ENCODE assay signal across 14 cellular contexts in genomic region chrX:85897376-85898110, GRCh38.
DNase-seq lines count a peak whose midpoint lies in the region; ATAC-seq, FAIRE-seq and TF ChIP-seq lines count a peak whose summit lies in the region.
"Had no signal": no experiment of that assay in that cellular context is flagged by ENCODE, and none has a peak within 500 bp of the region (broad histone marks: within the 10 kb centered on the region; RNA-seq: fewer than 3 reads in every experiment).

No MANE protein-coding gene starts in this region.

- H3K36me3 ChIP-seq in CD4-positive, CD25-positive, alpha-beta regulatory T cell (ENCODE audit: control insufficient read depth, insufficient read depth, low read length), result peaks cover 3% of the 10 kb centered on the region
- H3K36me3 ChIP-seq in astrocyte (ENCODE audit: insufficient read depth, low read length) (no peaks in the 10 kb centered on the region), mesenchymal stem cell (ENCODE audit: control insufficient read depth in 1 of 2, insufficient read depth in 2 of 2, low read depth in 1 of 2, low read length in 2 of 2) (peaks cover 5 to 41% of the 10 kb centered on the region in 2 experiments), SK-N-SH (replicated peaks in 1 of 2; ENCODE audit: control insufficient read depth in 1 of 2, insufficient read depth in 2 of 2, low read length in 1 of 2) (peaks cover 19 to 27% of the 10 kb centered on the region in 2 experiments)

- H4K8ac ChIP-seq in mesenchymal stem cell (ENCODE audit: low read length), result no peak overlapping the region

- no peak overlapping the region for H3K4ac ChIP-seq in mesenchymal stem cell (ENCODE audit: low read depth in 1 of 2, low read length in 2 of 2)

- H3K36me3 Mint-ChIP-seq in CD4-positive, CD25-positive, alpha-beta regulatory T cell, result peaks cover 16% of the 10 kb centered on the region
- H3K36me3 Mint-ChIP-seq in astrocyte (ENCODE audit: low read depth, unreplicated experiment), result peaks cover 3% of the 10 kb centered on the region
- H3K36me3 Mint-ChIP-seq in activated T-helper 2 cell treated with anti-CD3 and anti-CD28 coated beads, Interferon-gamma antibody, Interleukin-2, Interleukin-4, amounts not matched to agents 10 μg/mL and 5 μg/mL and 100 μg/mL, durations not matched to agents 14 hours and 24 hours and 36 hours (ENCODE audit: low read depth), result peaks cover 7% of the 10 kb centered on the region

- POLR2A ChIA-PET in SK-N-SH (lab: Yijun Ruan, JAX), result no interaction called here

- TF ChIP-seq EP300 in SK-N-SH (IDR thresholded peaks at IDR 0.05; ENCODE audit: borderline replicate concordance in 1 of 2, low read depth in 1 of 2, low read length in 1 of 2), result no peak

- peaks cover 0 to 4% (median 0%) of the 10 kb centered on the region in 7 donors for H3K9me3 Mint-ChIP-seq in CD4-positive, CD25-positive, alpha-beta regulatory T cell
- no peaks in the 10 kb centered on the region for H3K9me3 Mint-ChIP-seq in astrocyte (ENCODE audit: unreplicated experiment)
- no peaks in the 10 kb centered on the region for H3K9me3 Mint-ChIP-seq in activated T-helper 2 cell treated with anti-CD3 and anti-CD28 coated beads, Interferon-gamma antibody, Interleukin-2, Interleukin-4, amounts not matched to agents 10 μg/mL and 5 μg/mL and 100 μg/mL, durations not matched to agents 14 hours and 24 hours and 36 hours

- H2AK5ac ChIP-seq in mesenchymal stem cell (ENCODE audit: low read length, severe bottlenecking), result no peak overlapping the region

- no peak overlapping the region for H2BK120ac ChIP-seq in mesenchymal stem cell (ENCODE audit: low read depth, low read length)

- TF ChIP-seq CTCF in astrocyte (IDR thresholded peaks at IDR 0.05; ENCODE audit: insufficient read depth, low read depth, low read length), result no peak
- TF ChIP-seq CTCF in SK-N-SH (IDR thresholded peaks at IDR 0.05), result no peak

- H3K4me2 ChIP-seq in astrocyte (ENCODE audit: low read length) (no peak overlapping the region), mesenchymal stem cell (ENCODE audit: low read length, poor library complexity, severe bottlenecking) (no peak overlapping the region), SK-N-SH (no peak overlapping the region)

- H3K4me1 ChIP-seq in CD4-positive, CD25-positive, alpha-beta regulatory T cell (ENCODE audit: control insufficient read depth, insufficient read depth, low read length, poor library complexity, severe bottlenecking), result no peaks in the 10 kb centered on the region
- H3K4me1 ChIP-seq in astrocyte (ENCODE audit: insufficient read depth, low read length) (no peaks in the 10 kb centered on the region), mesenchymal stem cell (ENCODE audit: control insufficient read depth, insufficient read depth, low read depth, low read length) (no peaks in the 10 kb centered on the region), SK-N-SH (ENCODE audit: control insufficient read depth in 1 of 2, insufficient read depth in 2 of 2, low read depth in 1 of 2, low read length in 1 of 2) (no peaks in the 10 kb centered on the region)

- peak overlapping the region in 2 of 3 donors; percentile 24 to 42 for H3K27ac Mint-ChIP-seq in CD4-positive, CD25-positive, alpha-beta regulatory T cell
- peak overlapping the region; percentile 79 for H3K27ac Mint-ChIP-seq in astrocyte (ENCODE audit: unreplicated experiment)
- no peak overlapping the region for H3K27ac Mint-ChIP-seq in activated T-helper 2 cell treated with anti-CD3 and anti-CD28 coated beads, Interferon-gamma antibody, Interleukin-2, Interleukin-4, amounts not matched to agents 10 μg/mL and 5 μg/mL and 100 μg/mL, durations not matched to agents 14 hours and 24 hours and 36 hours

- H3K79me2 ChIP-seq in astrocyte (ENCODE audit: insufficient read depth, low read length) (no peaks in the 10 kb centered on the region), SK-N-SH (ENCODE audit: insufficient read depth) (no peaks in the 10 kb centered on the region)

- H3K23ac ChIP-seq in mesenchymal stem cell (ENCODE audit: low read length in 2 of 2), result no peak overlapping the region

- peak; percentile 91 for FAIRE-seq in astrocyte (lab: Jason Lieb, UNC)
- FAIRE-seq: D721Med had no signal

- no peak overlapping the region for H3K4me3 Mint-ChIP-seq in CD4-positive, CD25-positive, alpha-beta regulatory T cell
- no peak overlapping the region for H3K4me3 Mint-ChIP-seq in astrocyte (ENCODE audit: unreplicated experiment)
- no peak overlapping the region for H3K4me3 Mint-ChIP-seq in activated T-helper 2 cell treated with anti-CD3 and anti-CD28 coated beads, Interferon-gamma antibody, Interleukin-2, Interleukin-4, amounts not matched to agents 10 μg/mL and 5 μg/mL and 100 μg/mL, durations not matched to agents 14 hours and 24 hours and 36 hours (ENCODE audit: low read depth)

- H3K9ac ChIP-seq in astrocyte (ENCODE audit: low read length) (no peak overlapping the region), mesenchymal stem cell (ENCODE audit: low read length) (no peak overlapping the region), SK-N-SH (no peak overlapping the region)

- H3K27ac ChIP-seq in CD4-positive, CD25-positive, alpha-beta regulatory T cell (ENCODE audit: insufficient read depth, low read length, poor library complexity, severe bottlenecking), result no peak overlapping the region
- H3K27ac ChIP-seq in astrocyte (ENCODE audit: low read depth, low read length) (no peak overlapping the region), mesenchymal stem cell (ENCODE audit: low read length, poor library complexity, severe bottlenecking) (no peak overlapping the region), SK-N-SH (ENCODE audit: low read depth in 2 of 2, low read length in 1 of 2) (no peak overlapping the region)

- H2BK12ac ChIP-seq in mesenchymal stem cell (ENCODE audit: low read length in 2 of 2), result no peak overlapping the region

- no peak overlapping the region for H2BK15ac ChIP-seq in mesenchymal stem cell (ENCODE audit: low read depth, poor library complexity, severe bottlenecking)

- no peak for TF ChIP-seq RAD21 in SK-N-SH (IDR thresholded peaks at IDR 0.05; ENCODE audit: low read length)

- DNase-seq in CD4-positive, CD25-positive, alpha-beta regulatory T cell, result no peak
- DNase-seq in NCI-H510A (lab: John Stamatoyannopoulos, UW) (peak; percentile 17), astrocyte (ENCODE audit: low read depth) (no peak), mesenchymal stem cell (peak; percentile 29), amniotic stem cell (lab: John Stamatoyannopoulos, UW) (no peak), SK-N-SH (no peak)
- DNase-seq in activated T-helper 2 cell treated with anti-CD3 and anti-CD28 coated beads, Interferon-gamma antibody, Interleukin-2, Interleukin-4, amounts not matched to agents 10 μg/mL and 5 μg/mL and 100 μg/mL, durations not matched to agents 14 hours and 24 hours and 36 hours (ENCODE audit: low spot score), result no peak
- DNase-seq: AML-193, H7, NCI-H1436 treated with DMSO at 0.1 percent for 48 hours, NCI-H345, PC-3 had no signal

- intact Hi-C loops in activated T-helper 2 cell treated with anti-CD3 and anti-CD28 coated beads, Interferon-gamma antibody, Interleukin-2, Interleukin-4, amounts not matched to agents 10 μg/mL and 5 μg/mL and 100 μg/mL, durations not matched to agents 14 hours and 24 hours and 36 hours (cut with micrococcal nuclease), result no loop called here

- no peak overlapping the region for H2AFZ ChIP-seq in astrocyte (ENCODE audit: low read depth, low read length)
- H2AFZ ChIP-seq in mesenchymal stem cell (ENCODE audit: low read depth, low read length), result no peak overlapping the region
- H2AFZ ChIP-seq in SK-N-SH (ENCODE audit: low read depth), result no peak overlapping the region

- no peak overlapping the region for H3K4me3 ChIP-seq in CD4-positive, CD25-positive, alpha-beta regulatory T cell (ENCODE audit: low read depth, low read length)
- H3K4me3 ChIP-seq in astrocyte (ENCODE audit: insufficient read depth, low read depth, low read length) (no peak overlapping the region), mesenchymal stem cell (ENCODE audit: insufficient read depth in 1 of 2, low read depth in 1 of 2, low read length in 2 of 2) (no peak overlapping the region), SK-N-SH (ENCODE audit: low read depth in 2 of 2, low read length in 1 of 2) (no peak overlapping the region)

- no peaks in the 10 kb centered on the region for H3K27me3 ChIP-seq in CD4-positive, CD25-positive, alpha-beta regulatory T cell (ENCODE audit: control insufficient read depth, insufficient read depth, low read length)
- H3K27me3 ChIP-seq in astrocyte (ENCODE audit: insufficient read depth, low read length) (no peaks in the 10 kb centered on the region), mesenchymal stem cell (ENCODE audit: control insufficient read depth in 1 of 2, insufficient read depth in 1 of 2, low read length in 2 of 2) (no peaks in the 10 kb centered on the region), SK-N-SH (ENCODE audit: insufficient read depth) (no peaks in the 10 kb centered on the region)

- H3K4me1 Mint-ChIP-seq in CD4-positive, CD25-positive, alpha-beta regulatory T cell, result peaks cover 0 to 3% (median 0%) of the 10 kb centered on the region in 4 donors
- peaks cover 14% of the 10 kb centered on the region for H3K4me1 Mint-ChIP-seq in astrocyte (ENCODE audit: low read depth, unreplicated experiment)
- no peaks in the 10 kb centered on the region for H3K4me1 Mint-ChIP-seq in activated T-helper 2 cell treated with anti-CD3 and anti-CD28 coated beads, Interferon-gamma antibody, Interleukin-2, Interleukin-4, amounts not matched to agents 10 μg/mL and 5 μg/mL and 100 μg/mL, durations not matched to agents 14 hours and 24 hours and 36 hours (ENCODE audit: low read depth)

- no peaks in the 10 kb centered on the region for H4K20me1 ChIP-seq in astrocyte (ENCODE audit: insufficient read depth, low read length)
- H4K20me1 ChIP-seq in SK-N-SH (ENCODE audit: insufficient read depth), result no peaks in the 10 kb centered on the region

- no peaks in the 10 kb centered on the region for H3K9me3 ChIP-seq in CD4-positive, CD25-positive, alpha-beta regulatory T cell (ENCODE audit: control insufficient read depth in 2 of 2, low read length in 2 of 2)
- H3K9me3 ChIP-seq in astrocyte (ENCODE audit: insufficient read depth, low read depth, low read length) (no peaks in the 10 kb centered on the region), mesenchymal stem cell (ENCODE audit: control insufficient read depth, low read length) (no peaks in the 10 kb centered on the region), SK-N-SH (no peaks in the 10 kb centered on the region)

- no peak overlapping the region for H4K91ac ChIP-seq in mesenchymal stem cell (ENCODE audit: low read length)

- H3K79me1 ChIP-seq in mesenchymal stem cell (replicated peaks; ENCODE audit: low read length, poor library complexity, severe bottlenecking), result peaks cover 2% of the 10 kb centered on the region

- H3F3A ChIP-seq in SK-N-SH (replicated peaks; ENCODE audit: insufficient read depth), result peaks cover 4% of the 10 kb centered on the region

- H3K14ac ChIP-seq in mesenchymal stem cell (ENCODE audit: low read length in 2 of 2), result no peak overlapping the region

- H2BK5ac ChIP-seq in mesenchymal stem cell (ENCODE audit: low read depth, low read length, poor library complexity, severe bottlenecking), result no peak overlapping the region

- CTCF ChIA-PET in SK-N-SH (lab: Yijun Ruan, JAX), result no interaction called here

- 45% methylated on average over 6 of the region's 7 CpGs for WGBS in mesenchymal stem cell
- 91% methylated on average over 7 of the region's 7 CpGs for WGBS in SK-N-SH (ENCODE audit: low lambda C conversion rate)

- no peaks in the 10 kb centered on the region for H3K9me2 ChIP-seq in SK-N-SH

- no peaks in the 10 kb centered on the region for H3K27me3 Mint-ChIP-seq in CD4-positive, CD25-positive, alpha-beta regulatory T cell
- no peaks in the 10 kb centered on the region for H3K27me3 Mint-ChIP-seq in astrocyte (ENCODE audit: low read depth, unreplicated experiment)
- no peaks in the 10 kb centered on the region for H3K27me3 Mint-ChIP-seq in activated T-helper 2 cell treated with anti-CD3 and anti-CD28 coated beads, Interferon-gamma antibody, Interleukin-2, Interleukin-4, amounts not matched to agents 10 μg/mL and 5 μg/mL and 100 μg/mL, durations not matched to agents 14 hours and 24 hours and 36 hours (ENCODE audit: low read depth)

- H3K18ac ChIP-seq in mesenchymal stem cell (ENCODE audit: low read depth in 1 of 2, low read length in 2 of 2), result peak overlapping the region in 1 of 2 experiments; percentile 12

- ATAC-seq in CD4-positive, CD25-positive, alpha-beta regulatory T cell (ENCODE audit: low read depth in 2 of 2), result no peak
- no peak for ATAC-seq in GM21360 (IDR thresholded peaks at IDR 0.05; ENCODE audit: unreplicated experiment)
- ATAC-seq: PC-3 had no signal

Comparison
In these comparisons a context has a peak if more than half of its experiments do, and no peak if none do; other contexts are left out.
1. DNase-seq: peak in NCI-H510A (single experiment) and mesenchymal stem cell (single experiment); none in CD4-positive, CD25-positive, alpha-beta regulatory T cell (0 of 3), astrocyte (single experiment), amniotic stem cell (single experiment), activated T-helper 2 cell treated with anti-CD3 and anti-CD28 coated beads, Interferon-gamma antibody, Interleukin-2, Interleukin-4, amounts not matched to agents 10 μg/mL and 5 μg/mL and 100 μg/mL, durations not matched to agents 14 hours and 24 hours and 36 hours (single experiment) and SK-N-SH (single experiment).